In the genomic region with DNA sequence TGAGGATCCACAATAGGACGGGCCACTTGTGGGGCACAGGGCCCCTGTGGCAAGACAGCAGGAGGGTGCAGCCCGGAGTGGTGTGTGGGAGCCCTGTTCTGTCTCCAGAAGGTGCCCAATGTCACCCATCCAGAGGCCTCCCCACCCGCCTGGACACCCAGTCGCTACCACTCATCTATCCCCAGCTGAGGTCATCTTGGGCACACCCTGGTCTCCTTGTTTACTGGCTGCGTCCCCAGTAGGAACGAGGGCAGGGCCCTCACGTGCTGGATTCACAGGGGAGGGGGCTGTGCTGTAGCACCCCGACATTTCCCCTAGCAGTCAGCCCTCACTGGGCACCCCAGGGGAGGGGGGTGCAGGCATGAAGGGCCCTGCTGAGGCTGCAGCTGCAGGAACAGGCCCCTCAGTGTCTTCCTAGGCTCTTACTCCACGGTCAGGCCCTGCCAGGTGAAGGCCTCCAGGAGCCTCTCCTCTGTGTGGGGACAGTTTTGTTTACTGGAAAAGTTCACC, we compare ENCODE assay signal across 23 cellular contexts. TPM values are rescaled to one million over a fixed set of nuclear protein-coding genes. Genes with fewer than 3 reads are reported as not detected.
"Had no signal": no experiment of that assay in that cellular context is flagged by ENCODE, and none has a peak within 500 bp of the region (broad histone marks: within the 10 kb centered on the region; RNA-seq: fewer than 3 reads in every experiment).

No MANE protein-coding gene starts in this region.

- H3K27ac ChIP-seq: esophagus muscularis mucosa, neural progenitor cell, ovary, psoas muscle, suprapubic skin, upper lobe of left lung had no signal

- H3K36me3 Mint-ChIP-seq: activated naive CD4-positive, alpha-beta T cell treated with anti-CD3 and anti-CD28 coated beads, Interleukin-2, amount 10 ng/mL, durations not matched to agents 7 days and 5 days; brain; naive thymus-derived CD4-positive, alpha-beta T cell; neural progenitor cell had no signal

- ATAC-seq: activated CD4-positive, CD25-positive, alpha-beta regulatory T cell treated with anti-CD3 and anti-CD28 coated beads, Interleukin-2, amount 50 U/mL, for 24 hours; activated naive CD8-positive, alpha-beta T cell treated with anti-CD3 and anti-CD28 coated beads, Interleukin-2, amount 50 U/mL, for 24 hours; naive thymus-derived CD4-positive, alpha-beta T cell; psoas muscle; sciatic nerve; stimulated activated naive CD8-positive, alpha-beta T cell treated with anti-CD3 and anti-CD28 coated beads, Interleukin-15, amount 100 ng/mL, for 72 hours had no signal

- H3K4me2 ChIP-seq: neural progenitor cell, smooth muscle cell had no signal

- H3K4me1 Mint-ChIP-seq: activated naive CD4-positive, alpha-beta T cell treated with anti-CD3 and anti-CD28 coated beads, Interleukin-2, amount 10 ng/mL, durations not matched to agents 7 days and 5 days; activated naive CD8-positive, alpha-beta T cell treated with anti-CD3 and anti-CD28 coated beads, Interleukin-2, amount 50 U/mL, for 24 hours; stimulated activated naive CD8-positive, alpha-beta T cell treated with anti-CD3 and anti-CD28 coated beads, Interleukin-15, amount 100 ng/mL, for 72 hours had no signal

- H3K9me3 Mint-ChIP-seq: activated naive CD4-positive, alpha-beta T cell treated with anti-CD3 and anti-CD28 coated beads, Interleukin-2, amount 10 ng/mL, durations not matched to agents 7 days and 5 days; activated naive CD8-positive, alpha-beta T cell treated with anti-CD3 and anti-CD28 coated beads, Interleukin-2, amount 50 U/mL, for 24 hours; neural progenitor cell; stimulated activated naive CD8-positive, alpha-beta T cell treated with anti-CD3 and anti-CD28 coated beads, Interleukin-15, amount 100 ng/mL, for 72 hours; T-helper 1 cell treated with Interleukin-12 subunit alpha and Interleukin-12 subunit beta and Interleukin-4 antibody, amounts not matched to agents 30 μg/mL and 1 μg/mL, for 36 hours had no signal

- H3K4me3 Mint-ChIP-seq: activated naive CD4-positive, alpha-beta T cell treated with anti-CD3 and anti-CD28 coated beads, Interleukin-2, amount 10 ng/mL, durations not matched to agents 7 days and 5 days; activated naive CD8-positive, alpha-beta T cell treated with anti-CD3 and anti-CD28 coated beads, Interleukin-2, amount 50 U/mL, for 24 hours; brain; naive thymus-derived CD4-positive, alpha-beta T cell; neural progenitor cell; stimulated activated naive CD8-positive, alpha-beta T cell treated with anti-CD3 and anti-CD28 coated beads, Interleukin-15, amount 100 ng/mL, for 72 hours; T-helper 1 cell treated with Interleukin-12 subunit alpha and Interleukin-12 subunit beta and Interleukin-4 antibody, amounts not matched to agents 30 μg/mL and 1 μg/mL, for 36 hours had no signal

- H3K27me3 ChIP-seq: neural progenitor cell, ovary, upper lobe of left lung had no signal

- DNase-seq: activated CD8-positive, alpha-beta memory T cell treated with anti-CD3 and anti-CD28 coated beads for 24 hours; activated CD8-positive, alpha-beta memory T cell treated with anti-CD3 and anti-CD28 coated beads, Interleukin-2, amount 50 U/mL, for 48 hours; activated effector memory CD4-positive, alpha-beta T cell treated with Interleukin-2 at 50 U/mL for 16 hours; activated naive CD4-positive, alpha-beta T cell treated with anti-CD3 and anti-CD28 coated beads, Interleukin-2, amount 10 ng/mL, durations not matched to agents 7 days and 5 days; activated naive CD8-positive, alpha-beta T cell treated with anti-CD3 and anti-CD28 coated beads, Interleukin-2, amount 50 U/mL, for 24 hours; activated T-cell treated with anti-CD3 and anti-CD28 coated beads, Interleukin-2, amount 50 U/mL, for 48 hours; anterior cingulate cortex; effector CD4-positive, alpha-beta T cell; naive thymus-derived CD4-positive, alpha-beta T cell; ovary; psoas muscle; stimulated activated CD4-positive, alpha-beta T cell treated with anti-CD3 and anti-CD28 coated beads, Interleukin-4, amount 100 ng/mL, for 1 hour; stimulated activated naive CD8-positive, alpha-beta T cell treated with anti-CD3 and anti-CD28 coated beads, Interleukin-15, amount 100 ng/mL, for 72 hours; upper lobe of left lung had no signal

- H3K36me3 ChIP-seq: neural progenitor cell, ovary, suprapubic skin, upper lobe of left lung had no signal

- H2AFZ ChIP-seq: neural progenitor cell had no signal

- H3K27ac Mint-ChIP-seq: activated naive CD4-positive, alpha-beta T cell treated with anti-CD3 and anti-CD28 coated beads, Interleukin-2, amount 10 ng/mL, durations not matched to agents 7 days and 5 days; activated naive CD8-positive, alpha-beta T cell treated with anti-CD3 and anti-CD28 coated beads, Interleukin-2, amount 50 U/mL, for 24 hours; naive thymus-derived CD4-positive, alpha-beta T cell; neural progenitor cell; T-helper 1 cell treated with Interleukin-12 subunit alpha and Interleukin-12 subunit beta and Interleukin-4 antibody, amounts not matched to agents 30 μg/mL and 1 μg/mL, for 36 hours had no signal

- H3K4me3 ChIP-seq: esophagus muscularis mucosa, lung, neural progenitor cell, ovary, psoas muscle, smooth muscle cell, suprapubic skin, upper lobe of left lung had no signal

- H3K9ac ChIP-seq: neural progenitor cell had no signal

- H3K9me3 ChIP-seq: esophagus muscularis mucosa, ovary, psoas muscle, suprapubic skin, upper lobe of left lung had no signal

RNA-seq across cellular contexts. Expression of a gene that starts 2.3 kb away (rescaled TPM):
- total RNA-seq: naive thymus-derived CD4-positive, alpha-beta T cell had no signal
- polyA plus RNA-seq: naive thymus-derived CD4-positive, alpha-beta T cell had no signal

RNA-seq across cellular contexts. Expression of a gene that starts 19.3 kb away (rescaled TPM):
- polyA plus RNA-seq: naive thymus-derived CD4-positive, alpha-beta T cell had no signal

RNA-seq across cellular contexts. Expression of a gene that starts 41.7 kb away (rescaled TPM):
- total RNA-seq: naive thymus-derived CD4-positive, alpha-beta T cell had no signal
- polyA plus RNA-seq: naive thymus-derived CD4-positive, alpha-beta T cell had no signal
